In the genomic region with DNA sequence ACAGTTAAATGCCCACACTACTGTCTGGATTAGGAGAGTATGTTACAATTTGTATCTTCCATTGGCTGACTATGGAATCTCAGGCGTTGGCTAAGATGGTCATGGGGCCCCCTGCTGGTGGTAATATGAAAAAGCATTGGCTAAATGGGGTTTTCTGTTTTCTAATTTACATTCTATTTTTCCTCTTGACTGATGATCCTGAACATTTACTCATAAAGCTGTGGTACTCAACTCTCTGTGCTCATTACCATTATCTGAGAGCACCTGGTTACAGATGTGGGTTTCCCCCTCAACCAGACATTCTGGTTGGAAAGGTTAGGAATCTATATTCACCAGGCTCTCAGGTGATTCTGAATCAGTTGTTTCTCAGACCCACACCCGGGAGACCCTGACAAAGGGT, we compare ENCODE assay signal across 8 cellular contexts.
DNase-seq lines count a peak whose midpoint lies in the region; ATAC-seq, FAIRE-seq and TF ChIP-seq lines count a peak whose summit lies in the region.

No MANE protein-coding gene starts in this region.

- 18 to 33% (median 27%) methylated on average over 2 of the region's 2 CpGs for WGBS in small intestine, 3 donors

- H3K4me3 ChIP-seq in HEK293 (ENCODE audit: low read depth, low read length) = no peak overlapping the region
- H3K4me3 ChIP-seq in fibroblast of mammary gland (ENCODE audit: control insufficient read depth, low read depth, low read length) = no peak overlapping the region
- no peak overlapping the region for H3K4me3 ChIP-seq in small intestine (ENCODE audit: low read depth in 1 of 2, low read length in 2 of 2)

- H3K9me3 ChIP-seq in HEK293 (ENCODE audit: control insufficient read depth, insufficient read depth, low read depth, low read length) = no peaks in the 10 kb centered on the region
- no peaks in the 10 kb centered on the region for H3K9me3 ChIP-seq in small intestine (ENCODE audit: control insufficient read depth, low read depth)

- CTCF ChIA-PET in HEK293 (lab: Yijun Ruan, JAX) = interaction anchor here (0.6 to 1.9 kb wide), 12 partner anchors 10 to 1225 kb away, joined by 3 to 10 read pairs (median 4); no protein-coding TSS in a partner anchor

- in situ Hi-C loops in SK-MEL-5 (cut with HindIII; ENCODE audit: low pct_unique_long_range_greater_than_20kb, low sequenced_read_pairs) = no loop called here

- TF ChIP-seq CTCF in HEK293 (tag by site-specific recombination; IDR thresholded peaks at IDR 0.05) (no peak), fibroblast of mammary gland (conservative IDR thresholded peaks at IDR 0.05; ENCODE audit: control insufficient read depth, insufficient read depth, low read depth, low read length) (peak; percentile 58)

- no peak for ATAC-seq in GM21528 (IDR thresholded peaks at IDR 0.05; ENCODE audit: low FRiP score, unreplicated experiment)

- H3K36me3 ChIP-seq in HEK293 (ENCODE audit: control insufficient read depth in 2 of 2, insufficient read depth in 1 of 2, low read length in 2 of 2) = no peaks in the 10 kb centered on the region
- H3K36me3 ChIP-seq in small intestine (ENCODE audit: control insufficient read depth in 2 of 2, insufficient read depth in 2 of 2, low read length in 2 of 2) = no peaks in the 10 kb centered on the region

- POLR2A ChIA-PET in HEK293 (lab: Yijun Ruan, JAX) = no interaction called here

- no peaks in the 10 kb centered on the region for H3K4me1 ChIP-seq in HEK293 (ENCODE audit: control insufficient read depth, insufficient read depth, low read length)
- H3K4me1 ChIP-seq in small intestine (ENCODE audit: control insufficient read depth in 2 of 2, insufficient read depth in 1 of 2, low read depth in 1 of 2, low read length in 1 of 2) = no peaks in the 10 kb centered on the region

- no peak for FAIRE-seq in small intestine (lab: Jason Lieb, UNC)
- no peak for FAIRE-seq in RCC 7860 (lab: Jason Lieb, UNC)

- H3K27me3 ChIP-seq in small intestine (ENCODE audit: control insufficient read depth in 2 of 2, insufficient read depth in 2 of 2, low read length in 2 of 2) = no peaks in the 10 kb centered on the region

- peak; percentile 37 for DNase-seq in NCI-H2171 treated with DMSO at 0.1 percent for 48 hours (lab: John Stamatoyannopoulos, UW)
- no peak for DNase-seq in NCI-H2171 (lab: John Stamatoyannopoulos, UW)
- peak; percentile 61 for DNase-seq in SK-MEL-5 (ENCODE audit: low read depth, low spot score)
- DNase-seq in fibroblast of mammary gland (ENCODE audit: low read depth) = peak; percentile 18
- DNase-seq in small intestine = peak; percentile 22
- no peak for DNase-seq in RCC 7860 (ENCODE audit: low spot score)

- H3K27ac ChIP-seq in HEK293 (ENCODE audit: extremely low read depth, low read depth, low read length) (no peak overlapping the region), small intestine (ENCODE audit: low read depth in 1 of 2, low read length in 1 of 2) (no peak overlapping the region)

TF ChIP-seq in HEK293, 187 proteins besides CTCF, POLR2A, EP300 and RAD21:
- TF ChIP-seq ZNF629 (tag by site-specific recombination; IDR thresholded peaks at IDR 0.05) (no peak), ZNF660 (tag by site-specific recombination; IDR thresholded peaks at IDR 0.05) (peak; percentile 35; the same call in 1 of the 2 replicates), ZNF654 (tag by site-specific recombination; IDR thresholded peaks at IDR 0.05; ENCODE audit: low read depth) (peak; percentile 52), SP3 (tag by site-specific recombination; IDR thresholded peaks at IDR 0.05) (no peak)

Comparison
In these comparisons a context has a peak if more than half of its experiments do, and no peak if none do; other contexts are left out.
1. DNase-seq: peak in NCI-H2171 treated with DMSO at 0.1 percent for 48 hours (single experiment), SK-MEL-5 (single experiment), fibroblast of mammary gland (single experiment) and small intestine (single experiment); none in NCI-H2171 (single experiment) and RCC 7860 (single experiment).